Comparison of ENCODE assay signal across 23 cellular contexts in the genomic region with DNA sequence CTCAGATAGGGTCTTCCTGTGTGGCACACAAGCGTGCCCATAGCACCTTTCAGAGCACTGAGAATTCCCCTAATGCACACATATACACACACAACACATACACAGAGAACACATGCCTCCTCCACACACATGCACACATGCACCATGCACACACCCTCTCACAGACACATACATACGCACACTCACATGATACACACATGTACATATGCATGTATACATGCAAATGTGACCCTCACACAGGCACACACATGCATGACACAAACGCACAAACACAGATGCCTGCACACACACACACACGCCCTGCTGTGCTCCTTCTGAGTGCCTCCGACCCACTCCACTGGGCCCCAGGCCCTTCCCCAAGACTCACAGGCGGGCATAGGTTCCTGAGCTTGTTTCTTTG.
"Had no signal": no experiment of that assay in that cellular context is flagged by ENCODE, and none has a peak within 500 bp of the region (broad histone marks: within the 10 kb centered on the region; RNA-seq: fewer than 3 reads in every experiment).

No MANE protein-coding gene starts in this region.

- H3K27me3 ChIP-seq: thyroid gland, upper lobe of left lung had no signal

- H3K27ac ChIP-seq: foreskin keratinocyte, left ventricle myocardium inferior, lower lobe of right lung, suprapubic skin, thyroid gland, upper lobe of left lung had no signal

- DNase-seq: cerebellar nuclear complex; dermis blood vessel endothelial cell; effector CD4-positive, alpha-beta T cell; endodermal cell; erythroblast; foreskin keratinocyte; immature natural killer cell; kidney; left cardiac atrium; left ventricle myocardium inferior; lower lobe of right lung; midbrain; naive B cell; posterior cingulate gyrus; stimulated activated CD4-positive, alpha-beta T cell treated with anti-CD3 and anti-CD28 coated beads, Interleukin-4, amount 100 ng/mL, for 1 hour; stimulated activated CD8-positive, alpha-beta memory T cell treated with anti-CD3 and anti-CD28 coated beads, Interleukin-4, amount 100 ng/mL, for 48 hours; stimulated activated naive CD8-positive, alpha-beta T cell treated with anti-CD3 and anti-CD28 coated beads, Interleukin-15, Interleukin-2, amounts not matched to agents 100 U/mL and 50 U/mL, for 24 hours; thyroid gland; upper lobe of left lung had no signal

- H3K36me3 Mint-ChIP-seq: immature natural killer cell; memory B cell; naive B cell; stimulated activated effector memory CD8-positive, alpha-beta T cell treated with anti-CD3 and anti-CD28 coated beads, Interleukin-12 subunit alpha, Interleukin-12 subunit beta, amount 100 ng/mL, for 72 hours had no signal

- H3K4me1 ChIP-seq: foreskin keratinocyte, left ventricle myocardium inferior, lower lobe of right lung, suprapubic skin, thyroid gland, upper lobe of left lung had no signal

- H3K27ac Mint-ChIP-seq: endodermal cell; immature natural killer cell; memory B cell; nephron; stimulated activated effector memory CD8-positive, alpha-beta T cell treated with anti-CD3 and anti-CD28 coated beads, Interleukin-12 subunit alpha, Interleukin-12 subunit beta, amount 100 ng/mL, for 72 hours had no signal

- H3K9me3 ChIP-seq: left ventricle myocardium inferior, lower lobe of right lung, suprapubic skin, thyroid gland, upper lobe of left lung had no signal

- H3K9me3 Mint-ChIP-seq: endodermal cell; immature natural killer cell; memory B cell; stimulated activated effector memory CD8-positive, alpha-beta T cell treated with anti-CD3 and anti-CD28 coated beads, Interleukin-12 subunit alpha, Interleukin-12 subunit beta, amount 100 ng/mL, for 72 hours had no signal

- H3K4me1 Mint-ChIP-seq: immature natural killer cell; memory B cell; naive B cell; stimulated activated effector memory CD8-positive, alpha-beta T cell treated with anti-CD3 and anti-CD28 coated beads, Interleukin-12 subunit alpha, Interleukin-12 subunit beta, amount 100 ng/mL, for 72 hours had no signal

- H3K4me3 ChIP-seq: left ventricle myocardium inferior, lower lobe of right lung, suprapubic skin, thyroid gland, upper lobe of left lung had no signal

- ATAC-seq: foreskin keratinocyte; left cardiac atrium; lower lobe of right lung; stimulated activated effector memory CD8-positive, alpha-beta T cell treated with anti-CD3 and anti-CD28 coated beads, Interleukin-12 subunit alpha, Interleukin-12 subunit beta, amount 100 ng/mL, for 72 hours; stimulated activated naive CD8-positive, alpha-beta T cell treated with anti-CD3 and anti-CD28 coated beads, Interleukin-15, Interleukin-2, amounts not matched to agents 100 U/mL and 50 U/mL, for 24 hours had no signal

- H3K36me3 ChIP-seq: left ventricle myocardium inferior, lower lobe of right lung, suprapubic skin, thyroid gland, upper lobe of left lung had no signal

- H3K4me3 Mint-ChIP-seq: endodermal cell; immature natural killer cell; memory B cell; naive B cell; nephron; stimulated activated effector memory CD8-positive, alpha-beta T cell treated with anti-CD3 and anti-CD28 coated beads, Interleukin-12 subunit alpha, Interleukin-12 subunit beta, amount 100 ng/mL, for 72 hours had no signal
